In genomic region chr4:150591284-150591874, GRCh38 we compare ENCODE assay signal across 14 cellular contexts. TPM values are rescaled to one million over a fixed set of nuclear protein-coding genes. Genes with fewer than 3 reads are reported as not detected.
DNase-seq lines count a peak whose midpoint lies in the region; ATAC-seq, FAIRE-seq and TF ChIP-seq lines count a peak whose summit lies in the region.
"Had no signal": no experiment of that assay in that cellular context is flagged by ENCODE, and none has a peak within 500 bp of the region (broad histone marks: within the 10 kb centered on the region; RNA-seq: fewer than 3 reads in every experiment).

No MANE protein-coding gene starts in this region.

- WGBS in A549 (ENCODE audit: missing lambda C conversion rate): 54% methylated on average over 7 of the region's 7 CpGs

- CTCF ChIA-PET in A549 (lab: Yijun Ruan, JAX): interaction anchor here (1.2 kb wide), 1 partner anchor 13 kb away, joined by 3 read pairs; no protein-coding TSS in a partner anchor
- CTCF ChIA-PET in activated CD4-positive, alpha-beta T cell treated with anti-CD3 and anti-CD28 coated beads for 36 hours (lab: Charles Lee): interaction anchor here (0.7 to 1.2 kb wide), 2 partner anchors 9 to 278 kb away, joined by 3 read pairs; no protein-coding TSS in a partner anchor

- 0 out of 6 replicates have a peak overlapping the region, but pooled peaks of 1 of the 2 experiments have one; percentile 1 for H3K27ac ChIP-seq in A549
- H3K27ac ChIP-seq in SK-N-MC: peak overlapping the region; percentile 9
- H3K27ac ChIP-seq: epithelial cell of prostate, skin epidermis had no signal

- no peak overlapping the region for H3K4me3 Mint-ChIP-seq in activated CD4-positive, alpha-beta T cell treated with anti-CD3 and anti-CD28 coated beads for 36 hours
- H3K4me3 Mint-ChIP-seq: natural killer cell had no signal

- ATAC-seq in A549 (peak; percentile 78 to 85; a peak in 5 of 6 replicates), GM21381 (IDR thresholded peaks at IDR 0.05; ENCODE audit: unreplicated experiment) (no peak), left lobe of liver (no peak)
- ATAC-seq in activated CD4-positive, alpha-beta T cell treated with anti-CD3 and anti-CD28 coated beads for 36 hours: no peak
- ATAC-seq: natural killer cell, Right ventricle myocardium inferior had no signal

- H3K9me3 Mint-ChIP-seq in activated CD4-positive, alpha-beta T cell treated with anti-CD3 and anti-CD28 coated beads for 36 hours (ENCODE audit: low read depth): no peaks in the 10 kb centered on the region
- H3K9me3 Mint-ChIP-seq: natural killer cell had no signal

- POLR2A ChIA-PET in A549 (lab: Yijun Ruan, JAX): no interaction called here
- POLR2A ChIA-PET in activated CD4-positive, alpha-beta T cell treated with anti-CD3 and anti-CD28 coated beads for 36 hours (lab: Charles Lee): no interaction called here

- H3K4me2 ChIP-seq in A549: 0 out of 3 replicates have a peak overlapping the region, but pooled peaks have one; percentile 12

- H3K4me3 ChIP-seq in A549: no peak overlapping the region
- no peak overlapping the region for H3K4me3 ChIP-seq in SK-N-MC
- H3K4me3 ChIP-seq: skin epidermis had no signal

- no peak for TF ChIP-seq EP300 in A549 (IDR thresholded peaks at IDR 0.05)

- H3K36me3 ChIP-seq in SK-N-MC (ENCODE audit: insufficient read depth, low read length): no peaks in the 10 kb centered on the region

- H3K27me3 Mint-ChIP-seq in activated CD4-positive, alpha-beta T cell treated with anti-CD3 and anti-CD28 coated beads for 36 hours: no peaks in the 10 kb centered on the region

- H3K36me3 Mint-ChIP-seq in activated CD4-positive, alpha-beta T cell treated with anti-CD3 and anti-CD28 coated beads for 36 hours (ENCODE audit: low read depth): peaks cover 5% of the 10 kb centered on the region

- DNase-seq in A549 (ENCODE audit: low read depth in 1 of 2, low spot score in 1 of 2) (peak in 1 of 2 experiments; percentile 15), HCEC 1CT (peak; percentile 55), SK-N-MC (ENCODE audit: low read depth, low spot score) (no peak), iris pigment epithelial cell (ENCODE audit: low read depth) (peak; percentile 18), left lobe of liver (ENCODE audit: low spot score) (no peak)
- no peak for DNase-seq in stimulated activated CD4-positive, alpha-beta T cell treated with anti-CD3 and anti-CD28 coated beads, Interleukin-2, amount 100 ng/mL, for 24 hours
- DNase-seq in activated CD4-positive, alpha-beta T cell treated with anti-CD3 and anti-CD28 coated beads for 36 hours: no peak
- DNase-seq: natural killer cell, NCI-H1048 had no signal

- H3K4me1 ChIP-seq in A549: peaks cover 5% of the 10 kb centered on the region; the same call in 1 of the 3 replicates

- intact Hi-C loops in activated CD4-positive, alpha-beta T cell treated with anti-CD3 and anti-CD28 coated beads for 36 hours (cut with DNase I, micrococcal nuclease): no loop called here

- no peak for TF ChIP-seq CTCF in A549 (IDR thresholded peaks at IDR 0.05)

- H3K9me3 ChIP-seq in A549: no peaks in the 10 kb centered on the region
- H3K9me3 ChIP-seq in SK-N-MC (ENCODE audit: low read depth, low read length): no peaks in the 10 kb centered on the region

- no peaks in the 10 kb centered on the region for H3K4me1 Mint-ChIP-seq in activated CD4-positive, alpha-beta T cell treated with anti-CD3 and anti-CD28 coated beads for 36 hours
- H3K4me1 Mint-ChIP-seq: natural killer cell had no signal

- TF ChIP-seq RAD21 in A549 (conservative IDR thresholded peaks at IDR 0.05 in 1 of 2, IDR thresholded peaks at IDR 0.05 in 1 of 2): no peak

- FAIRE-seq in A549 (lab: Jason Lieb, UNC): no peak

- H3K9ac ChIP-seq in SK-N-MC (ENCODE audit: insufficient read length): peak overlapping the region; percentile 0

- no peak for TF ChIP-seq POLR2A in A549 (IDR thresholded peaks at IDR 0.05; ENCODE audit: low read length)

- H3K27ac Mint-ChIP-seq in activated CD4-positive, alpha-beta T cell treated with anti-CD3 and anti-CD28 coated beads for 36 hours: no peak overlapping the region
- H3K27ac Mint-ChIP-seq: natural killer cell had no signal

TF ChIP-seq in A549, 52 proteins besides CTCF, POLR2A, EP300 and RAD21:
- TF ChIP-seq JUNB (IDR thresholded peaks at IDR 0.05) (no peak), RCOR1 (IDR thresholded peaks at IDR 0.05; ENCODE audit: low read depth, low read length) (no peak), SREBF2 (IDR thresholded peaks at IDR 0.05) (no peak), FOSB (CRISPR knock-in tag; IDR thresholded peaks at IDR 0.05) (no peak), FOXS1 (CRISPR knock-in tag; IDR thresholded peaks at IDR 0.05) (no peak), ZC3H11A (IDR thresholded peaks at IDR 0.05) (no peak), RARB (CRISPR knock-in tag; IDR thresholded peaks at IDR 0.05) (no peak), RFX5 (IDR thresholded peaks at IDR 0.05) (no peak), NPAS2 (CRISPR knock-in tag; IDR thresholded peaks at IDR 0.05; ENCODE audit: borderline replicate concordance) (no peak), HOXA7 (CRISPR knock-in tag; IDR thresholded peaks at IDR 0.05) (no peak), HOXB13 (CRISPR knock-in tag; IDR thresholded peaks at IDR 0.05; ENCODE audit: low read depth) (no peak), ZSCAN20 (CRISPR knock-in tag; IDR thresholded peaks at IDR 0.05) (no peak), CBX2 (IDR thresholded peaks at IDR 0.05; ENCODE audit: borderline replicate concordance, low read depth) (no peak)

RNA-seq across cellular contexts. Expression of gene MAB21L2, which starts 9.4 kb away (rescaled TPM):
- polyA plus RNA-seq in A549 (2011; rRNA removed) (not detected in 2 replicates), A549 (2017; fragmentation: RNase III; extraction: RNeasy Plus Mini Kit Qiagen cat#74134 plus additional on column Dnase treatment) (not detected in 3 replicates)
- not detected in 2 replicates for polyA plus RNA-seq in A549 (2012; cell fraction: cytosol; rRNA removed)
- not detected in 2 replicates for polyA plus RNA-seq in A549 (2012; cell fraction: nucleus; rRNA removed)
- not detected in 2 replicates for polyA minus RNA-seq in A549 (2011; rRNA and poly(A)+ RNA removed)
- total RNA-seq in activated CD4-positive, alpha-beta T cell treated with anti-CD3 and anti-CD28 coated beads for 36 hours: not detected
- 0.48 TPM for total RNA-seq in left lobe of liver
- total RNA-seq: natural killer cell, Right ventricle myocardium inferior, ureter had no signal

Comparison
In these comparisons a context has a peak if more than half of its experiments do, and no peak if none do; other contexts are left out.
1. ATAC-seq: peak in A549 (2 of 2); none in GM21381 (single experiment), activated CD4-positive, alpha-beta T cell treated with anti-CD3 and anti-CD28 coated beads for 36 hours (single experiment) and left lobe of liver (single experiment).
2. DNase-seq: peak in HCEC 1CT (single experiment) and iris pigment epithelial cell (single experiment); none in SK-N-MC (single experiment), stimulated activated CD4-positive, alpha-beta T cell treated with anti-CD3 and anti-CD28 coated beads, Interleukin-2, amount 100 ng/mL, for 24 hours (0 of 2), activated CD4-positive, alpha-beta T cell treated with anti-CD3 and anti-CD28 coated beads for 36 hours (single experiment) and left lobe of liver (single experiment).